Comparison of ENCODE assay signal across 12 cellular contexts in the genomic region with DNA sequence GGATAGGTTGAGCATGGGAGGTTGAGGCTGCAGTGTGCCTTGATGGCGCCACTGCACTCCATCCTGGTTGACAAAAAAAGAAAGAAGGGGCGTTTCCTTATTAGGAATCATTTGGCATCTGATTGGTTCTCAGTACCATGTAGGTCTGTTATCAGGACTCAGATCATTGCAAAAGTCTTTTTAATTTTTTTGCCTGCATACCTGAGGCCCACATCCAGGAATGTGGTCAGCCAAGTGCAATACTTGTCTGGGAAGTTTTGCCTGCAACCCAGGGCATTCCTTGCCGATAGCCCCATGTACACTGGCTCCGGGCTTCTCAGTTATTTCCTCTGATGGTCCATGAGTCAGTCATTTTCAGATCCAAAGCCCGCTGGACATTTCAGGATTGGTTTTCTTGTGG. TPM values are rescaled to one million over a fixed set of nuclear protein-coding genes. Genes with fewer than 3 reads are reported as not detected.
DNase-seq lines count a peak whose midpoint lies in the region; ATAC-seq, FAIRE-seq and TF ChIP-seq lines count a peak whose summit lies in the region.
"Had no signal": no experiment of that assay in that cellular context is flagged by ENCODE, and none has a peak within 500 bp of the region (broad histone marks: within the 10 kb centered on the region; RNA-seq: fewer than 3 reads in every experiment).

No MANE protein-coding gene starts in this region.

- H3K27ac ChIP-seq in BLaER1 treated with 17β-estradiol and CSF1 and Interleukin-3, amounts not matched to agents 10 nM and 100 nM = no peak overlapping the region
- H3K27ac ChIP-seq: esophagus muscularis mucosa had no signal

- peak; percentile 23; the same call in 1 of the 2 replicates for TF ChIP-seq RAD21 in Ishikawa (IDR thresholded peaks at IDR 0.05; ENCODE audit: low read depth)

- peaks cover 31 to 44% (median 40%) of the 10 kb centered on the region in 10 experiments for H3K4me1 ChIP-seq in BLaER1 treated with 17β-estradiol and CSF1 and Interleukin-3, amounts not matched to agents 10 nM and 100 nM

- peaks cover 11 to 100% (median 34%) of the 10 kb centered on the region in 11 experiments; a peak in 21 of 22 replicates for H4K20me1 ChIP-seq in BLaER1 treated with 17β-estradiol and CSF1 and Interleukin-3, amounts not matched to agents 10 nM and 100 nM

- no peaks in the 10 kb centered on the region for H3K27me3 Mint-ChIP-seq in naive B cell

- H3K4me3 Mint-ChIP-seq in naive B cell = peak overlapping the region in 6 of 8 donors; percentile 62 to 79 (median 70)

- no peak for TF ChIP-seq CTCF in bronchial epithelial cell (IDR thresholded peaks at IDR 0.05; ENCODE audit: insufficient read depth, low read length, severe bottlenecking)

- H3K27me3 ChIP-seq in BLaER1 treated with 17β-estradiol and CSF1 and Interleukin-3, amounts not matched to agents 10 nM and 100 nM = no peaks in the 10 kb centered on the region
- H3K27me3 ChIP-seq in bronchial epithelial cell (ENCODE audit: control insufficient read depth, insufficient read depth, low read length) = no peaks in the 10 kb centered on the region
- H3K27me3 ChIP-seq: BE2C, esophagus muscularis mucosa had no signal

- peak overlapping the region in 8 of 11 experiments; percentile 4 to 56 (median 28); a peak in 12 of 22 replicates for H3K4me2 ChIP-seq in BLaER1 treated with 17β-estradiol and CSF1 and Interleukin-3, amounts not matched to agents 10 nM and 100 nM

- peak; percentile 79 for DNase-seq in bronchial epithelial cell (ENCODE audit: low read depth)
- no peak for DNase-seq in naive B cell
- no peak for DNase-seq in occipital lobe (lab: John Stamatoyannopoulos, UW)
- no peak for DNase-seq in activated effector memory CD4-positive, alpha-beta T cell treated with Interleukin-2 at 50 U/mL for 16 hours
- no peak for DNase-seq in COLO829 (ENCODE audit: low spot score)
- no peak for DNase-seq in HUDEP-2 (lab: John Stamatoyannopoulos, UW; ENCODE audit: unreplicated experiment in 76 of 76)
- DNase-seq: BE2C, Karpas-422, NCI-H2081 had no signal

- H3K27ac Mint-ChIP-seq in naive B cell = peak overlapping the region in 3 of 6 donors; percentile 63 to 69 (median 67)

- H3K36me3 ChIP-seq in BLaER1 treated with 17β-estradiol and CSF1 and Interleukin-3, amounts not matched to agents 10 nM and 100 nM = peaks cover 86 to 100% (median 91%) of the 10 kb centered on the region in 11 experiments
- peaks cover 27% of the 10 kb centered on the region for H3K36me3 ChIP-seq in bronchial epithelial cell (ENCODE audit: control insufficient read depth, insufficient read depth, low read length)

- no peaks in the 10 kb centered on the region for H3K9me3 Mint-ChIP-seq in naive B cell

- no peak for FAIRE-seq in bronchial epithelial cell (lab: Jason Lieb, UNC)

- H3K9me3 ChIP-seq in BLaER1 treated with 17β-estradiol and CSF1 and Interleukin-3, amounts not matched to agents 10 nM and 100 nM (replicated peaks in 1 of 11) = no peaks in the 10 kb centered on the region
- H3K9me3 ChIP-seq: BE2C, esophagus muscularis mucosa had no signal

- no peak overlapping the region for H3K9ac ChIP-seq in BLaER1 treated with 17β-estradiol and CSF1 and Interleukin-3, amounts not matched to agents 10 nM and 100 nM

- H3K36me3 Mint-ChIP-seq in naive B cell = peaks cover 26 to 31% of the 10 kb centered on the region in 2 donors

- TF ChIP-seq EP300 in Ishikawa (IDR thresholded peaks at IDR 0.05; ENCODE audit: borderline replicate concordance) = peak; percentile 56; the same call in 1 of the 2 replicates

- no peak overlapping the region for H3K4me3 ChIP-seq in BLaER1 treated with 17β-estradiol and CSF1 and Interleukin-3, amounts not matched to agents 10 nM and 100 nM
- H3K4me3 ChIP-seq in bronchial epithelial cell (ENCODE audit: low read depth, low read length) = no peak overlapping the region
- H3K4me3 ChIP-seq: esophagus muscularis mucosa had no signal

- peaks cover 36 to 53% (median 44%) of the 10 kb centered on the region in 3 donors for H3K4me1 Mint-ChIP-seq in naive B cell

- no peak for ATAC-seq in naive B cell (ENCODE audit: low read depth in 2 of 2)

TF ChIP-seq in Ishikawa, 13 proteins besides CTCF, POLR2A, EP300 and RAD21:
- TF ChIP-seq NFIC (IDR thresholded peaks at IDR 0.05) = peak; percentile 57; the same call in 1 of the 2 replicates
- TF ChIP-seq, protein P1, sequence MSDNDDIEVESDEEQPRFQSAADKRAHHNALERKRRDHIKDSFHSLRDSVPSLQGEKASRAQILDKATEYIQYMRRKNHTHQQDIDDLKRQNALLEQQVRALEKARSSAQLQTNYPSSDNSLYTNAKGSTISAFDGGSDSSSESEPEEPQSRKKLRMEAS (IDR thresholded peaks at IDR 0.05) = peak; percentile 55
- peak; percentile 98 for TF ChIP-seq TEAD4 (IDR thresholded peaks at IDR 0.05)
- peak; percentile 76 for TF ChIP-seq CEBPB (IDR thresholded peaks at IDR 0.05)
- no peak for TF ChIP-seq ZBTB7A (IDR thresholded peaks at IDR 0.05; ENCODE audit: low read depth)
- TF ChIP-seq, protein P2, sequence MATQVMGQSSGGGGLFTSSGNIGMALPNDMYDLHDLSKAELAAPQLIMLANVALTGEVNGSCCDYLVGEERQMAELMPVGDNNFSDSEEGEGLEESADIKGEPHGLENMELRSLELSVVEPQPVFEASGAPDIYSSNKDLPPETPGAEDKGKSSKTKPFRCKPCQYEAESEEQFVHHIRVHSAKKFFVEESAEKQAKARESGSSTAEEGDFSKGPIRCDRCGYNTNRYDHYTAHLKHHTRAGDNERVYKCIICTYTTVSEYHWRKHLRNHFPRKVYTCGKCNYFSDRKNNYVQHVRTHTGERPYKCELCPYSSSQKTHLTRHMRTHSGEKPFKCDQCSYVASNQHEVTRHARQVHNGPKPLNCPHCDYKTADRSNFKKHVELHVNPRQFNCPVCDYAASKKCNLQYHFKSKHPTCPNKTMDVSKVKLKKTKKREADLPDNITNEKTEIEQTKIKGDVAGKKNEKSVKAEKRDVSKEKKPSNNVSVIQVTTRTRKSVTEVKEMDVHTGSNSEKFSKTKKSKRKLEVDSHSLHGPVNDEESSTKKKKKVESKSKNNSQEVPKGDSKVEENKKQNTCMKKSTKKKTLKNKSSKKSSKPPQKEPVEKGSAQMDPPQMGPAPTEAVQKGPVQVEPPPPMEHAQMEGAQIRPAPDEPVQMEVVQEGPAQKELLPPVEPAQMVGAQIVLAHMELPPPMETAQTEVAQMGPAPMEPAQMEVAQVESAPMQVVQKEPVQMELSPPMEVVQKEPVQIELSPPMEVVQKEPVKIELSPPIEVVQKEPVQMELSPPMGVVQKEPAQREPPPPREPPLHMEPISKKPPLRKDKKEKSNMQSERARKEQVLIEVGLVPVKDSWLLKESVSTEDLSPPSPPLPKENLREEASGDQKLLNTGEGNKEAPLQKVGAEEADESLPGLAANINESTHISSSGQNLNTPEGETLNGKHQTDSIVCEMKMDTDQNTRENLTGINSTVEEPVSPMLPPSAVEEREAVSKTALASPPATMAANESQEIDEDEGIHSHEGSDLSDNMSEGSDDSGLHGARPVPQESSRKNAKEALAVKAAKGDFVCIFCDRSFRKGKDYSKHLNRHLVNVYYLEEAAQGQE (IDR thresholded peaks at IDR 0.05; ENCODE audit: low read depth) = no peak
- peak; percentile 70; the same call in 1 of the 2 replicates for TF ChIP-seq TCF12 (IDR thresholded peaks at IDR 0.05; ENCODE audit: low read depth)
- TF ChIP-seq YY1 (IDR thresholded peaks at IDR 0.05; ENCODE audit: low read depth) = no peak

RNA-seq across cellular contexts. Expression of a gene that starts 50.1 kb away (rescaled TPM):
- total RNA-seq in bronchial epithelial cell (5.8 and 9.2 TPM in 2 replicates), occipital lobe (17.9 TPM)
- polyA plus RNA-seq in naive B cell (ENCODE audit: low read depth in 6 of 6) = 10 to 100 TPM; 14.2 to 47.8 (median 26.9) TPM
